Comparison of ENCODE assay signal across 1 cellular context in genomic region chr7:974820-975681, GRCh38.
TF ChIP-seq lines count a peak whose summit lies in the region.

Gene COX19 (minus strand): TSS chr7:975549. CDS start chr7:975509, 40 bp downstream.

TF ChIP-seq in SK-N-SH, 30 proteins besides CTCF, POLR2A, EP300 and RAD21 (continued from another document):
- TF ChIP-seq IRF3 (IDR thresholded peaks at IDR 0.05; ENCODE audit: low read depth, low read length) (no peak), PBX3 (IDR thresholded peaks at IDR 0.05) (no peak; the same call in 1 of the 2 replicates), TEAD4 (IDR thresholded peaks at IDR 0.05; ENCODE audit: borderline replicate concordance, insufficient read depth) (no peak), RXRA (IDR thresholded peaks at IDR 0.05; ENCODE audit: borderline replicate concordance, low read depth) (no peak), TCF12 (IDR thresholded peaks at IDR 0.05) (no peak), MXI1 (IDR thresholded peaks at IDR 0.05; ENCODE audit: low read depth, low read length) (no peak; the same call in 1 of the 2 replicates), USF1 (IDR thresholded peaks at IDR 0.05; ENCODE audit: borderline replicate concordance, low read depth) (no peak), MAX (IDR thresholded peaks at IDR 0.05; ENCODE audit: low read depth) (peak; percentile 36), USF2 (IDR thresholded peaks at IDR 0.05; ENCODE audit: borderline replicate concordance, low read depth, low read length) (no peak), GABPA (IDR thresholded peaks at IDR 0.05; ENCODE audit: low read depth) (no peak; the same call in 1 of the 2 replicates)
